14 cellular contexts compared by ENCODE assay signal in the genomic region with DNA sequence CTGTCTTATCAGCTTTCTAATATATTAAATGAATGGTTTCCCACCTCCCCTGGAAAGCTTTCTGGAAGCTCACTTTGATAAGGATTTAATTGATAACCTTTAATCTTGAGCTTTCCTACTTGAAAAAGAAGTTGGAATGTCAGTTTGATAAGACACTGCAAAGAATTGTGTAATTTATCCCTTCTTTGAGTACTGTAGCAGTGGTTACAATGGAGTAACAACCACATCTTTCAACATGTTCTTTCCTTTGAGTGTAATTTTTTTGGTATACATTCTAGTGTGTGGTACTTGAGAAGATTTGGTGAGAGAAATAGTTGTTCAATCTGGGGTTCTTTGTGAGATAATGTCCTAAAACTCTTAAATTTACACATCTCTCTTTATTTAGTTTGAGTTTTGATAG. TPM values are rescaled to one million over a fixed set of nuclear protein-coding genes. Genes with fewer than 3 reads are reported as not detected.
DNase-seq lines count a peak whose midpoint lies in the region; TF ChIP-seq lines count a peak whose summit lies in the region.
"Had no signal": no experiment of that assay in that cellular context is flagged by ENCODE, and none has a peak within 500 bp of the region (broad histone marks: within the 10 kb centered on the region; RNA-seq: fewer than 3 reads in every experiment).

No MANE protein-coding gene starts in this region.

- no peak for TF ChIP-seq CTCF in HL-60 (IDR thresholded peaks at IDR 0.05; ENCODE audit: insufficient read depth, low read length)
- TF ChIP-seq CTCF in neutrophil (IDR thresholded peaks at IDR 0.05) = no peak

- DNase-seq in AML-193 (lab: John Stamatoyannopoulos, UW) (peak; percentile 69 to 82), HL-60 (ENCODE audit: low read depth in 1 of 2, low spot score in 1 of 2) (peak; percentile 17 to 59), amniotic epithelial cell (ENCODE audit: low read depth) (peak; percentile 75), NCI-H187 (lab: John Stamatoyannopoulos, UW) (no peak), dedifferentiated amniotic fluid mesenchymal stem cell (ENCODE audit: extremely low spot score) (no peak), posterior vena cava (ENCODE audit: low spot score) (no peak)
- DNase-seq: Calu3; CD4-positive, CD25-positive, alpha-beta regulatory T cell; DMS 273 treated with DMSO at 0.1 percent for 48 hours; HCEC 1CT; HFFc6 had no signal

- H3K36me3 ChIP-seq in neutrophil = peaks cover 62% of the 10 kb centered on the region

- intact Hi-C loops in posterior vena cava (cut with DNase I) = no loop called here

- H3K4me1 ChIP-seq in neutrophil (ENCODE audit: control insufficient read depth in 1 of 2, insufficient read depth in 1 of 2, low read depth in 1 of 2, low read length in 1 of 2) = peaks cover 31 to 35% of the 10 kb centered on the region in 2 experiments
- H3K4me1 ChIP-seq: BLaER1 treated with 17β-estradiol and CSF1 and Interleukin-3, amounts not matched to agents 10 nM and 100 nM had no signal

- H3K9me3 ChIP-seq in neutrophil = no peaks in the 10 kb centered on the region
- H3K9me3 ChIP-seq: BLaER1 treated with 17β-estradiol and CSF1 and Interleukin-3, amounts not matched to agents 10 nM and 100 nM had no signal

- H3K27ac ChIP-seq in HL-60 (replicated peaks) (peak overlapping the region; percentile 50), neutrophil (peak overlapping the region; percentile 66)
- H3K27ac ChIP-seq: BLaER1 treated with 17β-estradiol and CSF1 and Interleukin-3, amounts not matched to agents 10 nM and 100 nM had no signal

- H3K27me3 ChIP-seq in HL-60 (ENCODE audit: insufficient read depth, poor library complexity, severe bottlenecking) (no peaks in the 10 kb centered on the region), neutrophil (no peaks in the 10 kb centered on the region)
- H3K27me3 ChIP-seq: BLaER1 treated with 17β-estradiol and CSF1 and Interleukin-3, amounts not matched to agents 10 nM and 100 nM had no signal

- H3K4me3 ChIP-seq in HL-60 (replicated peaks; ENCODE audit: insufficient read depth, low read length) = no peak overlapping the region
- no peak overlapping the region for H3K4me3 ChIP-seq in neutrophil (ENCODE audit: low read depth in 1 of 2, low read length in 1 of 2)
- H3K4me3 ChIP-seq: BLaER1 treated with 17β-estradiol and CSF1 and Interleukin-3, amounts not matched to agents 10 nM and 100 nM; GM12878 had no signal

RNA-seq across cellular contexts. Expression of a gene that starts 43.4 kb away (rescaled TPM):
- total RNA-seq in posterior vena cava = 10 to 100 TPM; 39.8 to 40.4 TPM

RNA-seq across cellular contexts. Expression of a gene that starts 55.0 kb away (rescaled TPM):
- 10 to 100 TPM; 40.1 to 43.7 TPM for total RNA-seq in posterior vena cava

Comparison
In these comparisons a context has a peak if more than half of its experiments do, and no peak if none do; other contexts are left out.
1. DNase-seq: peak in AML-193 (2 of 2), HL-60 (2 of 2) and amniotic epithelial cell (single experiment); none in NCI-H187 (0 of 2), dedifferentiated amniotic fluid mesenchymal stem cell (single experiment) and posterior vena cava (single experiment).